In the genomic region with DNA sequence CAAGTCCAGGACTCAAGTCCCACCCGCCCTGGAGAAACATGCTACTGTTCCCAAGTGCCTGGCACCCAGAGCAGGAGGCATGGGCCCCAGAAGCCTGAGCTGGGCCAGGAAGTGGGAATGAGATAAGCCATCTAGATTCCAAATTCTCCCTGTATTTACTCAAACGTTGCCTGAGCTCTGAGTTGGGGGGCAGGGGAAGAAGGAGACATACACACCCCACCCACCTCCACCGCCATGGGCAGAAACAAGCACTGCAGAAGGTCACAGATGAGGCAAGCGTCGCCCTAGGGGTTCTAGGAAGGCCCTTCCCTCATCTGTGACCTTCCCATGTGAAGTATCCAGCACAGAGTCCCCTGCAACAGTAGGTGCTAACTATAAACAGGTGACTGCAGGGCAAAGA, we compare ENCODE assay signal across 21 cellular contexts. TPM values are rescaled to one million over a fixed set of nuclear protein-coding genes. Genes with fewer than 3 reads are reported as not detected.
DNase-seq lines count a peak whose midpoint lies in the region; ATAC-seq, FAIRE-seq and TF ChIP-seq lines count a peak whose summit lies in the region.
"Had no signal": no experiment of that assay in that cellular context is flagged by ENCODE, and none has a peak within 500 bp of the region (broad histone marks: within the 10 kb centered on the region; RNA-seq: fewer than 3 reads in every experiment).

No MANE protein-coding gene starts in this region.

- no peaks in the 10 kb centered on the region for H3K79me2 ChIP-seq in K562 (ENCODE audit: control insufficient read depth, insufficient read depth, low read length)

- H3K4me3 Mint-ChIP-seq in CD4-positive, CD25-positive, alpha-beta regulatory T cell: no peak overlapping the region
- H3K4me3 Mint-ChIP-seq in mesothelial cell of epicardium: no peak overlapping the region
- H3K4me3 Mint-ChIP-seq: activated CD8-positive, alpha-beta T cell treated with anti-CD3 and anti-CD28 coated beads, Interleukin-2, amount 10 ng/mL, durations not matched to agents 7 days and 5 days; B cell; HFFc6; naive thymus-derived CD8-positive, alpha-beta T cell had no signal

- no peak overlapping the region for H3K9ac ChIP-seq in K562 (ENCODE audit: insufficient read depth in 1 of 2, low read depth in 2 of 2, low read length in 2 of 2)

- FAIRE-seq in K562 (lab: Jason Lieb, UNC): no peak
- FAIRE-seq: GM19239 had no signal

- CTCF ChIA-PET in HEK293 (lab: Yijun Ruan, JAX): interaction anchor here (1.1 kb wide), 2 partner anchors 23 to 103 kb away, joined by 3 read pairs; no protein-coding TSS in a partner anchor
- CTCF ChIA-PET in K562 (lab: Yijun Ruan, JAX; ENCODE audit: low intra/inter-chr PET ratio): no interaction called here

- H3K4me2 ChIP-seq in K562 (ENCODE audit: insufficient read depth, low read length): no peak overlapping the region

- TF ChIP-seq RAD21 in K562 (CRISPR knock-in tag; conservative IDR thresholded peaks at IDR 0.05 in 1 of 2, IDR thresholded peaks at IDR 0.05 in 1 of 2): no peak

- DNase-seq in CD4-positive, CD25-positive, alpha-beta regulatory T cell: no peak
- no peak for DNase-seq in K562 (ENCODE audit: extremely low read depth in 1 of 4, low spot score in 3 of 4)
- no peak for DNase-seq in mesothelial cell of epicardium (ENCODE audit: low spot score in 2 of 2, unreplicated experiment in 2 of 2)
- no peak for DNase-seq in DMS79 treated with DMSO at 0.1 percent for 48 hours (lab: John Stamatoyannopoulos, UW)
- DNase-seq: activated CD4-positive, CD25-positive, alpha-beta regulatory T cell treated with anti-CD3 and anti-CD28 coated beads, Interleukin-2, amount 50 U/mL, for 72 hours; activated CD8-positive, alpha-beta T cell treated with anti-CD3 and anti-CD28 coated beads, Interleukin-2, amount 10 ng/mL, durations not matched to agents 7 days and 5 days; activated effector memory CD4-positive, alpha-beta T cell treated with Interleukin-2 at 50 U/mL for 16 hours; cerebellar nuclear complex; GF-D8; HFFc6; left lung; naive thymus-derived CD8-positive, alpha-beta T cell; NCI-H446; T-helper 1 cell; trophoblast cell had no signal

- no TSS peak for BruUV-seq in K562 (replicated peaks; lab: Mats Ljungman, UMichigan)

- H3K27ac Mint-ChIP-seq in CD4-positive, CD25-positive, alpha-beta regulatory T cell: peak overlapping the region in 2 of 3 donors; percentile 41 to 61
- H3K27ac Mint-ChIP-seq in mesothelial cell of epicardium: peak overlapping the region; percentile 37
- H3K27ac Mint-ChIP-seq: activated CD8-positive, alpha-beta T cell treated with anti-CD3 and anti-CD28 coated beads, Interleukin-2, amount 10 ng/mL, durations not matched to agents 7 days and 5 days; B cell; HFFc6 had no signal

- H3K9me3 ChIP-seq in CD4-positive, CD25-positive, alpha-beta regulatory T cell (ENCODE audit: control insufficient read depth in 2 of 2, low read length in 2 of 2): no peaks in the 10 kb centered on the region
- H3K9me3 ChIP-seq in HEK293 (ENCODE audit: control insufficient read depth, insufficient read depth, low read depth, low read length): no peaks in the 10 kb centered on the region
- H3K9me3 ChIP-seq in K562 (replicated peaks; ENCODE audit: control insufficient read depth, insufficient read depth, low read depth, low read length): no peaks in the 10 kb centered on the region
- H3K9me3 ChIP-seq: left lung had no signal

- H3K27ac ChIP-seq in CD4-positive, CD25-positive, alpha-beta regulatory T cell (ENCODE audit: insufficient read depth, low read length, poor library complexity, severe bottlenecking): no peak overlapping the region
- H3K27ac ChIP-seq in HEK293 (ENCODE audit: extremely low read depth, low read depth, low read length) (no peak overlapping the region), K562 (ENCODE audit: extremely low read depth, low read depth, low read length) (no peak overlapping the region)
- H3K27ac ChIP-seq: left lung had no signal

- peaks cover 0 to 7% (median 0%) of the 10 kb centered on the region in 4 donors for H3K4me1 Mint-ChIP-seq in CD4-positive, CD25-positive, alpha-beta regulatory T cell
- peaks cover 9% of the 10 kb centered on the region for H3K4me1 Mint-ChIP-seq in mesothelial cell of epicardium
- H3K4me1 Mint-ChIP-seq: B cell; naive thymus-derived CD8-positive, alpha-beta T cell had no signal

- H3K27me3 ChIP-seq in CD4-positive, CD25-positive, alpha-beta regulatory T cell (ENCODE audit: control insufficient read depth, insufficient read depth, low read length): no peaks in the 10 kb centered on the region
- peaks cover 7 to 20% of the 10 kb centered on the region in 2 experiments; a peak in 3 of 5 replicates for H3K27me3 ChIP-seq in K562 (ENCODE audit: control insufficient read depth in 2 of 2, insufficient read depth in 2 of 2, low read length in 2 of 2)
- H3K27me3 ChIP-seq: left lung had no signal

- POLR2A ChIA-PET in HEK293 (lab: Yijun Ruan, JAX) (no interaction called here), K562 (lab: Yijun Ruan, JAX) (interaction anchor here (1.2 kb wide), 1 partner anchor 10 kb away, joined by 3 read pairs; no protein-coding TSS in a partner anchor)

- TF ChIP-seq CTCF in HEK293 (tag by site-specific recombination; IDR thresholded peaks at IDR 0.05) (no peak), K562 (IDR thresholded peaks at IDR 0.05 in 2 of 3, conservative IDR thresholded peaks at IDR 0.05 in 1 of 3; ENCODE audit: insufficient read depth in 2 of 3, low read depth in 1 of 3, low read length in 3 of 3) (no peak), mesothelial cell of epicardium (IDR thresholded peaks at IDR 0.05; ENCODE audit: unreplicated experiment) (no peak)

- in situ Hi-C loops in K562 (cut with MboI): no loop called here

- H3K36me3 ChIP-seq in CD4-positive, CD25-positive, alpha-beta regulatory T cell (ENCODE audit: control insufficient read depth, insufficient read depth, low read length): no peaks in the 10 kb centered on the region
- H3K36me3 ChIP-seq in HEK293 (ENCODE audit: control insufficient read depth in 2 of 2, insufficient read depth in 1 of 2, low read length in 2 of 2) (no peaks in the 10 kb centered on the region), K562 (ENCODE audit: control insufficient read depth, insufficient read depth, low read length) (no peaks in the 10 kb centered on the region)
- H3K36me3 ChIP-seq: left lung had no signal

- no peaks in the 10 kb centered on the region for H3K9me1 ChIP-seq in K562 (ENCODE audit: control insufficient read depth, insufficient read depth, low read length)

- no peak overlapping the region for H3K4me3 ChIP-seq in CD4-positive, CD25-positive, alpha-beta regulatory T cell (ENCODE audit: low read depth, low read length)
- H3K4me3 ChIP-seq in HEK293 (ENCODE audit: low read depth, low read length) (no peak overlapping the region), K562 (no peak overlapping the region)
- H3K4me3 ChIP-seq: left lung had no signal

- H3K4me1 ChIP-seq in CD4-positive, CD25-positive, alpha-beta regulatory T cell (ENCODE audit: control insufficient read depth, insufficient read depth, low read length, poor library complexity, severe bottlenecking): no peaks in the 10 kb centered on the region
- H3K4me1 ChIP-seq in HEK293 (ENCODE audit: control insufficient read depth, insufficient read depth, low read length) (peaks cover 3% of the 10 kb centered on the region; the same call in 1 of the 2 replicates), K562 (replicated peaks in 1 of 2; ENCODE audit: control insufficient read depth in 2 of 2, insufficient read depth in 2 of 2, low read length in 2 of 2) (no peaks in the 10 kb centered on the region; a peak in 1 of 5 replicates)
- H3K4me1 ChIP-seq: left lung had no signal

- intact Hi-C loops in K562 (cut with micrococcal nuclease): no loop called here

- no peaks in the 10 kb centered on the region for H3K27me3 Mint-ChIP-seq in CD4-positive, CD25-positive, alpha-beta regulatory T cell
- H3K27me3 Mint-ChIP-seq in mesothelial cell of epicardium (ENCODE audit: low read depth): no peaks in the 10 kb centered on the region
- H3K27me3 Mint-ChIP-seq: B cell; naive thymus-derived CD8-positive, alpha-beta T cell had no signal

- no peak for ATAC-seq in CD4-positive, CD25-positive, alpha-beta regulatory T cell (ENCODE audit: low read depth in 2 of 2)
- ATAC-seq in K562 (no peak), HG02973 (IDR thresholded peaks at IDR 0.05; ENCODE audit: unreplicated experiment) (no peak), GM21737 (IDR thresholded peaks at IDR 0.05; ENCODE audit: unreplicated experiment) (no peak), GM21528 (IDR thresholded peaks at IDR 0.05; ENCODE audit: low FRiP score, unreplicated experiment) (no peak)
- ATAC-seq: activated CD8-positive, alpha-beta T cell treated with anti-CD3 and anti-CD28 coated beads, Interleukin-2, amount 10 ng/mL, durations not matched to agents 7 days and 5 days; left lung; naive thymus-derived CD8-positive, alpha-beta T cell had no signal

- no peak for TF ChIP-seq EP300 in K562 (IDR thresholded peaks at IDR 0.05; ENCODE audit: low read length)

- no peaks in the 10 kb centered on the region for H3K36me3 Mint-ChIP-seq in CD4-positive, CD25-positive, alpha-beta regulatory T cell
- no peaks in the 10 kb centered on the region for H3K36me3 Mint-ChIP-seq in mesothelial cell of epicardium
- H3K36me3 Mint-ChIP-seq: naive thymus-derived CD8-positive, alpha-beta T cell had no signal

- no peaks in the 10 kb centered on the region for H4K20me1 ChIP-seq in K562 (replicated peaks; ENCODE audit: control insufficient read depth, insufficient read depth, low read length)

- TF ChIP-seq POLR2A in K562 (conservative IDR thresholded peaks at IDR 0.05): no peak

- H3K9me3 Mint-ChIP-seq in CD4-positive, CD25-positive, alpha-beta regulatory T cell: peaks cover 0 to under 1% (median 0%) of the 10 kb centered on the region in 7 donors
- no peaks in the 10 kb centered on the region for H3K9me3 Mint-ChIP-seq in mesothelial cell of epicardium
- H3K9me3 Mint-ChIP-seq: HFFc6; naive thymus-derived CD8-positive, alpha-beta T cell had no signal

- H2AFZ ChIP-seq in K562 (ENCODE audit: low read depth, low read length): no peak overlapping the region

- WGBS in K562 (ENCODE audit: insufficient coverage, low coverage, missing lambda C conversion rate): 6% methylated on average over 5 of the region's 5 CpGs

RNA-seq across cellular contexts. Expression of gene PLEKHA7, which starts 54.0 kb away (rescaled TPM):
- total RNA-seq in CD4-positive, CD25-positive, alpha-beta regulatory T cell: 1.8 TPM
- polyA plus RNA-seq in CD4-positive, CD25-positive, alpha-beta regulatory T cell: 1 to 10 TPM in 1 of 4 donors, under 1 TPM in 3; 0.48 to 1.1 (median 0.61) TPM
- total RNA-seq in K562 (2011; cell fraction: chromatin; rRNA removed; ENCODE audit: low replicate concordance): 0.32 and 1.7 TPM in 2 replicates
- 0.17 and 0.39 TPM in 2 replicates for total RNA-seq in K562 (2011; cell fraction: nucleolus; rRNA removed)
- total RNA-seq in K562 (2011; cell fraction: nucleoplasm; rRNA removed): 0.29 and 0.53 TPM in 2 replicates
- total RNA-seq in K562 (2014; rRNA removed): 0.33 and 0.77 TPM in 2 replicates
- 0.18 and 0.54 TPM in 2 replicates for total RNA-seq in K562 (2014; rRNA removed; fragmentation: Illumina TruSeq; extraction: Trizol)
- total RNA-seq in K562 (2015; rRNA removed; fragmentation: Illumina TruSeq; extraction: Trizol): 0.04 and 0.22 TPM in 2 replicates
- total RNA-seq in K562 (2021): 0.24 and 0.51 TPM in 2 replicates
- 0.06 and 0.12 TPM in 2 replicates for polyA plus RNA-seq in K562 (2011; rRNA removed)
- 0.03 and 0.06 TPM in 2 replicates for polyA plus RNA-seq in K562 (2011; cell fraction: cytosol; rRNA removed)
- polyA plus RNA-seq in K562 (2011; cell fraction: nucleus; rRNA removed): 0.35 and 0.36 TPM in 2 replicates
- polyA plus RNA-seq in K562 (2012): 0.17 TPM in 2 replicates
- polyA plus RNA-seq in K562 (2014; fragmentation: Illumina TruSeq; extraction: Trizol): 0.16 and 0.47 TPM in 2 replicates
- under 1 TPM in 1 of 2 experiments, not detected in 1; 0.10 TPM for polyA plus RNA-seq in K562 (2014; fragmentation: Nextera tagmentation; extraction: Ambion mirVana)
- polyA plus RNA-seq in K562 (2014; rRNA removed): 0.37 and 0.53 TPM in 2 replicates
- polyA minus RNA-seq in K562 (2011; rRNA and poly(A)+ RNA removed): 0.57 TPM in 1 of 2 replicates, not detected in the other
- polyA minus RNA-seq in K562 (2011; cell fraction: cytosol; rRNA and poly(A)+ RNA removed): not detected in 2 replicates
- polyA minus RNA-seq in K562 (2011; cell fraction: nucleus; rRNA and poly(A)+ RNA removed): 0.13 and 0.56 TPM in 2 replicates
- 23.9 to 30.5 TPM (median 30.5 TPM) in 3 replicates for total RNA-seq in mesothelial cell of epicardium
- polyA plus RNA-seq: naive thymus-derived CD8-positive, alpha-beta T cell had no signal
